In genomic region chr10:43402880-43403452, GRCh38 we compare ENCODE assay signal across 1 cellular context.
TF ChIP-seq lines count a peak whose summit lies in the region.

No MANE protein-coding gene starts in this region.

TF ChIP-seq in GM12878, 131 proteins besides CTCF, POLR2A, EP300 and RAD21:
- TF ChIP-seq HDAC6 (IDR thresholded peaks at IDR 0.05; ENCODE audit: unreplicated experiment), result no peak
- no peak for TF ChIP-seq SUZ12 (IDR thresholded peaks at IDR 0.05; ENCODE audit: unreplicated experiment)
- TF ChIP-seq NR2C2 (IDR thresholded peaks at IDR 0.05; ENCODE audit: borderline replicate concordance, control insufficient read depth, insufficient read length, low read depth), result no peak
- 0 out of 2 replicates have a peak, but pooled peaks have one; percentile 20 for TF ChIP-seq POLR2AphosphoS5 (IDR thresholded peaks at IDR 0.05; ENCODE audit: low read length)
